Comparison of ENCODE assay signal across 13 cellular contexts in genomic region chr1:25989860-25990650, GRCh38. TPM values are rescaled to one million over a fixed set of nuclear protein-coding genes. Genes with fewer than 3 reads are reported as not detected.
A peak's percentile ranks its signal among the peaks of the same experiment; 100 is the strongest.
DNase-seq lines count a peak whose midpoint lies in the region; ATAC-seq and TF ChIP-seq lines count a peak whose summit lies in the region.
"Had no signal": no experiment of that assay in that cellular context is flagged by ENCODE, and none has a peak within 500 bp of the region (broad histone marks: within the 10 kb centered on the region; RNA-seq: fewer than 3 reads in every experiment).

No MANE protein-coding gene starts in this region.

- peaks cover 23% of the 10 kb centered on the region for H3K4me1 ChIP-seq in lower lobe of right lung

- no peak for DNase-seq in stimulated activated naive CD8-positive, alpha-beta T cell treated with anti-CD3 and anti-CD28 coated beads, Interleukin-15, Interleukin-2, amounts not matched to agents 100 U/mL and 50 U/mL, for 24 hours
- no peak for DNase-seq in activated T-helper 2 cell treated with anti-CD3 and anti-CD28 coated beads, Interferon-gamma antibody, Interleukin-2, Interleukin-4, amounts not matched to agents 10 μg/mL and 5 μg/mL and 100 μg/mL, durations not matched to agents 14 hours and 24 hours and 36 hours (ENCODE audit: low spot score)
- DNase-seq in lower lobe of right lung (no peak), activated gamma-delta T cell (lab: John Stamatoyannopoulos, UW) (no peak)
- DNase-seq: hypothalamus, NCI-H1694 had no signal

- H3K4me3 ChIP-seq in lower lobe of right lung, result peak overlapping the region; percentile 37

- TF ChIP-seq CTCF in lower lobe of right lung (IDR thresholded peaks at IDR 0.05), result no peak

- intact Hi-C loops in activated T-helper 2 cell treated with anti-CD3 and anti-CD28 coated beads, Interferon-gamma antibody, Interleukin-2, Interleukin-4, amounts not matched to agents 10 μg/mL and 5 μg/mL and 100 μg/mL, durations not matched to agents 14 hours and 24 hours and 36 hours (cut with micrococcal nuclease), result no loop called here
- intact Hi-C loops in lower lobe of right lung (cut with DNase I), result no loop called here

- peak overlapping the region; percentile 82 for H3K4me3 Mint-ChIP-seq in stimulated activated naive CD8-positive, alpha-beta T cell treated with anti-CD3 and anti-CD28 coated beads, Interleukin-15, Interleukin-2, amounts not matched to agents 100 ng/mL and 50 ng/mL, for 24 hours
- H3K4me3 Mint-ChIP-seq in activated T-helper 2 cell treated with anti-CD3 and anti-CD28 coated beads, Interferon-gamma antibody, Interleukin-2, Interleukin-4, amounts not matched to agents 10 μg/mL and 5 μg/mL and 100 μg/mL, durations not matched to agents 14 hours and 24 hours and 36 hours (ENCODE audit: low read depth), result peak overlapping the region; percentile 74

- H3K27ac Mint-ChIP-seq in stimulated activated naive CD8-positive, alpha-beta T cell treated with anti-CD3 and anti-CD28 coated beads, Interleukin-15, Interleukin-2, amounts not matched to agents 100 ng/mL and 50 ng/mL, for 24 hours, result peak overlapping the region; percentile 76
- H3K27ac Mint-ChIP-seq in activated T-helper 2 cell treated with anti-CD3 and anti-CD28 coated beads, Interferon-gamma antibody, Interleukin-2, Interleukin-4, amounts not matched to agents 10 μg/mL and 5 μg/mL and 100 μg/mL, durations not matched to agents 14 hours and 24 hours and 36 hours, result peak overlapping the region; percentile 82

- no peak for ATAC-seq in stimulated activated naive CD8-positive, alpha-beta T cell treated with anti-CD3 and anti-CD28 coated beads, Interleukin-15, Interleukin-2, amounts not matched to agents 100 U/mL and 50 U/mL, for 24 hours
- ATAC-seq in lower lobe of right lung, result peak; percentile 41 to 50
- no peak for ATAC-seq in GM18907 (IDR thresholded peaks at IDR 0.05; ENCODE audit: unreplicated experiment)
- no peak for ATAC-seq in HG03521 (IDR thresholded peaks at IDR 0.05; ENCODE audit: unreplicated experiment)
- no peak for ATAC-seq in HG03196 (IDR thresholded peaks at IDR 0.05; ENCODE audit: unreplicated experiment)

- peaks cover 21% of the 10 kb centered on the region for H3K36me3 Mint-ChIP-seq in stimulated activated naive CD8-positive, alpha-beta T cell treated with anti-CD3 and anti-CD28 coated beads, Interleukin-15, Interleukin-2, amounts not matched to agents 100 ng/mL and 50 ng/mL, for 24 hours (ENCODE audit: low read depth)
- H3K36me3 Mint-ChIP-seq in activated T-helper 2 cell treated with anti-CD3 and anti-CD28 coated beads, Interferon-gamma antibody, Interleukin-2, Interleukin-4, amounts not matched to agents 10 μg/mL and 5 μg/mL and 100 μg/mL, durations not matched to agents 14 hours and 24 hours and 36 hours (ENCODE audit: low read depth), result peaks cover 16% of the 10 kb centered on the region

- H3K27ac ChIP-seq in lower lobe of right lung, result peak overlapping the region; percentile 46
- H3K27ac ChIP-seq: C4-2B had no signal

- H3K27me3 Mint-ChIP-seq in stimulated activated naive CD8-positive, alpha-beta T cell treated with anti-CD3 and anti-CD28 coated beads, Interleukin-15, Interleukin-2, amounts not matched to agents 100 ng/mL and 50 ng/mL, for 24 hours, result no peaks in the 10 kb centered on the region
- H3K27me3 Mint-ChIP-seq in activated T-helper 2 cell treated with anti-CD3 and anti-CD28 coated beads, Interferon-gamma antibody, Interleukin-2, Interleukin-4, amounts not matched to agents 10 μg/mL and 5 μg/mL and 100 μg/mL, durations not matched to agents 14 hours and 24 hours and 36 hours (ENCODE audit: low read depth), result no peaks in the 10 kb centered on the region

- H3K9me3 ChIP-seq in lower lobe of right lung, result no peaks in the 10 kb centered on the region

- no peaks in the 10 kb centered on the region for H3K27me3 ChIP-seq in lower lobe of right lung (ENCODE audit: low read depth)

- peaks cover 40% of the 10 kb centered on the region for H3K36me3 ChIP-seq in lower lobe of right lung

- no peaks in the 10 kb centered on the region for H3K9me3 Mint-ChIP-seq in stimulated activated naive CD8-positive, alpha-beta T cell treated with anti-CD3 and anti-CD28 coated beads, Interleukin-15, Interleukin-2, amounts not matched to agents 100 ng/mL and 50 ng/mL, for 24 hours
- no peaks in the 10 kb centered on the region for H3K9me3 Mint-ChIP-seq in activated T-helper 2 cell treated with anti-CD3 and anti-CD28 coated beads, Interferon-gamma antibody, Interleukin-2, Interleukin-4, amounts not matched to agents 10 μg/mL and 5 μg/mL and 100 μg/mL, durations not matched to agents 14 hours and 24 hours and 36 hours

- H3K4me1 Mint-ChIP-seq in stimulated activated naive CD8-positive, alpha-beta T cell treated with anti-CD3 and anti-CD28 coated beads, Interleukin-15, Interleukin-2, amounts not matched to agents 100 ng/mL and 50 ng/mL, for 24 hours (ENCODE audit: low read depth), result peaks cover 54% of the 10 kb centered on the region
- H3K4me1 Mint-ChIP-seq in activated T-helper 2 cell treated with anti-CD3 and anti-CD28 coated beads, Interferon-gamma antibody, Interleukin-2, Interleukin-4, amounts not matched to agents 10 μg/mL and 5 μg/mL and 100 μg/mL, durations not matched to agents 14 hours and 24 hours and 36 hours (ENCODE audit: low read depth), result peaks cover 53% of the 10 kb centered on the region

RNA-seq across cellular contexts. Expression of gene PAFAH2, which starts 7.8 kb away (rescaled TPM):
- 7.3 and 7.7 TPM in 2 replicates for total RNA-seq in activated T-helper 2 cell treated with anti-CD3 and anti-CD28 coated beads, Interferon-gamma antibody, Interleukin-2, Interleukin-4, amounts not matched to agents 10 μg/mL and 5 μg/mL and 100 μg/mL, durations not matched to agents 14 hours and 24 hours and 36 hours
- total RNA-seq in lower lobe of right lung, result 19.4 TPM

RNA-seq across cellular contexts. Expression of gene EXTL1, which starts 31.5 kb away (rescaled TPM):
- total RNA-seq in activated T-helper 2 cell treated with anti-CD3 and anti-CD28 coated beads, Interferon-gamma antibody, Interleukin-2, Interleukin-4, amounts not matched to agents 10 μg/mL and 5 μg/mL and 100 μg/mL, durations not matched to agents 14 hours and 24 hours and 36 hours, result not detected in 2 replicates
- total RNA-seq in lower lobe of right lung, result 0.24 TPM
- total RNA-seq: endothelial cell of umbilical vein had no signal

RNA-seq across cellular contexts. Expression of gene SLC30A2, which starts 55.9 kb away (rescaled TPM):
- total RNA-seq in activated T-helper 2 cell treated with anti-CD3 and anti-CD28 coated beads, Interferon-gamma antibody, Interleukin-2, Interleukin-4, amounts not matched to agents 10 μg/mL and 5 μg/mL and 100 μg/mL, durations not matched to agents 14 hours and 24 hours and 36 hours, result not detected in 2 replicates
- total RNA-seq in lower lobe of right lung, result not detected
- total RNA-seq: endothelial cell of umbilical vein, SK-MEL-5 had no signal

Comparison
In these comparisons a context has a peak if more than half of its experiments do, and no peak if none do; other contexts are left out.
1. ATAC-seq: peak in lower lobe of right lung (2 of 2); none in stimulated activated naive CD8-positive, alpha-beta T cell treated with anti-CD3 and anti-CD28 coated beads, Interleukin-15, Interleukin-2, amounts not matched to agents 100 U/mL and 50 U/mL, for 24 hours (single experiment), GM18907 (single experiment), HG03521 (single experiment) and HG03196 (single experiment).